Comparison of ENCODE assay signal across 19 cellular contexts in genomic region chr2:169963786-169964185, GRCh38.
DNase-seq lines count a peak whose midpoint lies in the region; ATAC-seq, FAIRE-seq and TF ChIP-seq lines count a peak whose summit lies in the region.
"Had no signal": no experiment of that assay in that cellular context is flagged by ENCODE, and none has a peak within 500 bp of the region (broad histone marks: within the 10 kb centered on the region; RNA-seq: fewer than 3 reads in every experiment).

No MANE protein-coding gene starts in this region.

- peak; percentile 42 for ATAC-seq in IMR-90 (ENCODE audit: low read depth)
- ATAC-seq: Right ventricle myocardium inferior had no signal

- TF ChIP-seq CTCF in IMR-90 (conservative IDR thresholded peaks at IDR 0.05; ENCODE audit: low read depth, low read length), result no peak
- TF ChIP-seq CTCF in hepatocyte (IDR thresholded peaks at IDR 0.05; ENCODE audit: poor library complexity), result no peak
- no peak for TF ChIP-seq CTCF in mesothelial cell of epicardium (IDR thresholded peaks at IDR 0.05; ENCODE audit: unreplicated experiment)

- H2BK5ac ChIP-seq in IMR-90 (ENCODE audit: low read depth, low read length, poor library complexity, severe bottlenecking), result peak overlapping the region; percentile 55

- H3K79me2 ChIP-seq in hepatocyte, result no peaks in the 10 kb centered on the region

- no peak overlapping the region for H4K8ac ChIP-seq in IMR-90 (ENCODE audit: low read depth in 2 of 2, low read length in 2 of 2)

- no peak for TF ChIP-seq RAD21 in IMR-90 (IDR thresholded peaks at IDR 0.05; ENCODE audit: low read length)

- H3K18ac ChIP-seq in IMR-90 (ENCODE audit: low read depth, low read length), result no peak overlapping the region

- POLR2A ChIA-PET in IMR-90 (lab: Charles Lee; ENCODE audit: unreplicated experiment), result no interaction called here

- dilution Hi-C loops in IMR-90 (cut with HindIII; ENCODE audit: low sequenced_read_pairs, unreplicated experiment), result no loop called here

- no peaks in the 10 kb centered on the region for H3K27me3 Mint-ChIP-seq in mesothelial cell of epicardium (ENCODE audit: low read depth)
- H3K27me3 Mint-ChIP-seq: CD4-positive, alpha-beta T cell had no signal

- 0 out of 4 replicates have a peak, but pooled peaks cover 0 to 6% of the 10 kb centered on the region in 2 experiments for H3K79me1 ChIP-seq in IMR-90 (ENCODE audit: low read depth in 1 of 2, low read length in 2 of 2)

- H3K4me3 ChIP-seq in IMR-90 (ENCODE audit: insufficient read depth, low read depth, low read length) (no peak overlapping the region), hepatocyte (no peak overlapping the region)
- H3K4me3 ChIP-seq: Peyer's patch had no signal

- in situ Hi-C loops in IMR-90 (cut with MboI; ENCODE audit: low sequenced_read_pairs), result no loop called here

- no peak overlapping the region for H2BK120ac ChIP-seq in IMR-90 (ENCODE audit: low read depth, low read length)

- FAIRE-seq in A204.1 (lab: Jason Lieb, UNC) (peak; percentile 44), colon (lab: Jason Lieb, UNC) (peak; percentile 5)
- FAIRE-seq: H54 had no signal

- no peak overlapping the region for H4K91ac ChIP-seq in IMR-90 (ENCODE audit: insufficient read depth, low read depth, low read length)

- no peak for TF ChIP-seq POLR2A in IMR-90 (IDR thresholded peaks at IDR 0.05; ENCODE audit: low read depth, low read length)

- H3K56ac ChIP-seq in IMR-90 (ENCODE audit: extremely low read depth, insufficient read depth, low read length), result no peak overlapping the region

- H4K20me1 ChIP-seq in IMR-90 (ENCODE audit: insufficient read depth, low read length), result no peaks in the 10 kb centered on the region
- H4K20me1 ChIP-seq in hepatocyte (ENCODE audit: insufficient read depth, poor library complexity, severe bottlenecking), result no peaks in the 10 kb centered on the region

- H2AFZ ChIP-seq in IMR-90 (replicated peaks; ENCODE audit: low read length, poor library complexity), result no peak overlapping the region
- no peak overlapping the region for H2AFZ ChIP-seq in hepatocyte

- no peak overlapping the region for H3K23ac ChIP-seq in IMR-90 (ENCODE audit: low read depth, low read length)

- H3K9me1 ChIP-seq in IMR-90 (ENCODE audit: insufficient read depth, low read length), result no peaks in the 10 kb centered on the region

- H3K4me1 ChIP-seq in IMR-90 (ENCODE audit: control insufficient read depth, insufficient read depth, low read length) (peaks cover 4% of the 10 kb centered on the region; the same call in 1 of the 2 replicates), hepatocyte (ENCODE audit: insufficient read depth) (peaks cover 5% of the 10 kb centered on the region)
- H3K4me1 ChIP-seq: Caco-2 had no signal

- no TSS peak for BruUV-seq in IMR-90 (replicated peaks; lab: Mats Ljungman, UMichigan)

- no peak overlapping the region for H3K9ac ChIP-seq in IMR-90 (ENCODE audit: low read depth, low read length)

- no peak overlapping the region for H3K27ac Mint-ChIP-seq in mesothelial cell of epicardium
- H3K27ac Mint-ChIP-seq: CD4-positive, alpha-beta T cell had no signal

- H3K36me3 Mint-ChIP-seq in mesothelial cell of epicardium, result peaks cover 32% of the 10 kb centered on the region

- peaks cover 10% of the 10 kb centered on the region for H3K4me1 Mint-ChIP-seq in mesothelial cell of epicardium

- no peak overlapping the region for H4K5ac ChIP-seq in IMR-90 (ENCODE audit: low read depth, low read length)

- H3K9me2 ChIP-seq in hepatocyte (replicated peaks; ENCODE audit: insufficient read depth), result no peaks in the 10 kb centered on the region

- H3K9me3 Mint-ChIP-seq in mesothelial cell of epicardium, result peaks cover 7% of the 10 kb centered on the region
- H3K9me3 Mint-ChIP-seq: CD4-positive, alpha-beta T cell had no signal

- CTCF ChIA-PET in IMR-90 (lab: Yijun Ruan, JAX), result interaction anchor here (0.6 to 1.1 kb wide), 2 partner anchors 9 to 231 kb away, joined by 3 read pairs; no protein-coding TSS in a partner anchor

- H3K9me3 ChIP-seq in IMR-90 (ENCODE audit: control insufficient read depth, insufficient read depth, low read length) (no peaks in the 10 kb centered on the region), hepatocyte (ENCODE audit: low read depth) (no peaks in the 10 kb centered on the region)
- H3K9me3 ChIP-seq: Caco-2, Peyer's patch had no signal

- no peak overlapping the region for H3K4ac ChIP-seq in IMR-90 (ENCODE audit: low read depth, low read length)

- H3K14ac ChIP-seq in IMR-90 (replicated peaks; ENCODE audit: low read depth, low read length), result no peak overlapping the region

- H3K27ac ChIP-seq in IMR-90 (ENCODE audit: insufficient read depth, low read length) (no peak overlapping the region), hepatocyte (no peak overlapping the region)
- H3K27ac ChIP-seq: Peyer's patch had no signal

- no peak overlapping the region for H2BK20ac ChIP-seq in IMR-90 (ENCODE audit: low read depth, low read length)

- DNase-seq in IMR-90, result peak; percentile 53
- peak; percentile 73 for DNase-seq in iris pigment epithelial cell (ENCODE audit: low read depth)
- DNase-seq in SIG-M5 treated with dmso at 0.1 percent for 504 hours (lab: John Stamatoyannopoulos, UW; ENCODE audit: unreplicated experiment), result no peak
- DNase-seq in OCI-M1 (lab: John Stamatoyannopoulos, UW), result no peak
- no peak for DNase-seq in hepatocyte (ENCODE audit: low spot score)
- no peak for DNase-seq in mesothelial cell of epicardium (ENCODE audit: low spot score in 2 of 2, unreplicated experiment in 2 of 2)
- DNase-seq: 8988T; Caco-2; CD4-positive, alpha-beta T cell; DMS153; NCI-H1436; NCI-H1930; NCI-H226; NCI-H524; Peyer's patch had no signal

- no peaks in the 10 kb centered on the region for H3K27me3 ChIP-seq in IMR-90 (ENCODE audit: control insufficient read depth, insufficient read depth, low read length)
- H3K27me3 ChIP-seq in hepatocyte, result no peaks in the 10 kb centered on the region
- H3K27me3 ChIP-seq: Peyer's patch had no signal

- peaks cover 11% of the 10 kb centered on the region for H3K36me3 ChIP-seq in IMR-90 (ENCODE audit: control insufficient read depth, insufficient read depth, low read length)
- no peaks in the 10 kb centered on the region for H3K36me3 ChIP-seq in hepatocyte (replicated peaks; ENCODE audit: insufficient read depth, low read depth)

- no peak overlapping the region for H3K4me3 Mint-ChIP-seq in mesothelial cell of epicardium
- H3K4me3 Mint-ChIP-seq: CD4-positive, alpha-beta T cell had no signal

- no peak overlapping the region for H2AK9ac ChIP-seq in IMR-90 (replicated peaks; ENCODE audit: low read depth, low read length, poor library complexity)

- intact Hi-C loops in IMR-90 (cut with micrococcal nuclease), result loop anchor here (10.0 kb wide), 1 partner anchor 261 kb away; no protein-coding TSS in a partner anchor

- H3K4me2 ChIP-seq in IMR-90 (ENCODE audit: low read depth, low read length) (no peak overlapping the region), hepatocyte (no peak overlapping the region)

- no peak overlapping the region for H2AK5ac ChIP-seq in IMR-90 (ENCODE audit: low read depth, low read length)

- no peak overlapping the region for H2BK15ac ChIP-seq in IMR-90 (ENCODE audit: low read depth, low read length)

TF ChIP-seq in IMR-90, 13 proteins besides CTCF, POLR2A, EP300 and RAD21:
- no peak for TF ChIP-seq MAZ (IDR thresholded peaks at IDR 0.05; ENCODE audit: borderline replicate concordance, low read depth, low read length)
- TF ChIP-seq CEBPB (IDR thresholded peaks at IDR 0.05; ENCODE audit: low read depth, low read length), result peak; percentile 71

Comparison
In these comparisons a context has a peak if more than half of its experiments do, and no peak if none do; other contexts are left out.
1. DNase-seq: peak in IMR-90 (single experiment) and iris pigment epithelial cell (single experiment); none in SIG-M5 treated with dmso at 0.1 percent for 504 hours (single experiment), OCI-M1 (single experiment), hepatocyte (single experiment) and mesothelial cell of epicardium (0 of 2).